In genomic region chr17:78818932-78819331, GRCh38 we compare ENCODE assay signal across 9 cellular contexts. TPM values are rescaled to one million over a fixed set of nuclear protein-coding genes. Genes with fewer than 3 reads are reported as not detected.
DNase-seq lines count a peak whose midpoint lies in the region; ATAC-seq and TF ChIP-seq lines count a peak whose summit lies in the region.
"Had no signal": no experiment of that assay in that cellular context is flagged by ENCODE, and none has a peak within 500 bp of the region (broad histone marks: within the 10 kb centered on the region; RNA-seq: fewer than 3 reads in every experiment).

No MANE protein-coding gene starts in this region.

- CTCF ChIA-PET in activated CD4-positive, alpha-beta memory T cell treated with anti-CD3 and anti-CD28 coated beads for 36 hours (lab: Charles Lee) = interaction anchor here (0.6 to 0.8 kb wide), 2 partner anchors 16 to 933 kb away, joined by 3 read pairs; no protein-coding TSS in a partner anchor
- CTCF ChIA-PET in GM10248 (lab: Yijun Ruan, JAX) = interaction anchor here (1.2 to 2.1 kb wide), 4 partner anchors 9 to 111 kb away, joined by 3 to 8 read pairs (median 4); no protein-coding TSS in a partner anchor

- H3K4me3 ChIP-seq in MM.1S (ENCODE audit: low read length) (no peak overlapping the region), esophagus squamous epithelium (no peak overlapping the region)

- peaks cover 26% of the 10 kb centered on the region for H3K4me1 ChIP-seq in MM.1S (ENCODE audit: low read length)
- peaks cover 0 to 25% (median 0%) of the 10 kb centered on the region in 3 donors for H3K4me1 ChIP-seq in esophagus squamous epithelium

- peak overlapping the region; percentile 7 for H3K4me3 Mint-ChIP-seq in activated CD4-positive, alpha-beta memory T cell treated with anti-CD3 and anti-CD28 coated beads for 36 hours
- no peak overlapping the region for H3K4me3 Mint-ChIP-seq in stimulated activated memory B cell treated with anti-CD40 and anti-IgM and Interleukin-4, amounts not matched to agents 10 μg/mL and 1 μg/mL and 100 μg/mL, for 72 hours

- H2AFZ ChIP-seq in MM.1S (ENCODE audit: low read length) = no peak overlapping the region

- H3K9me3 ChIP-seq in MM.1S (replicated peaks; ENCODE audit: insufficient read depth, low read length) (no peaks in the 10 kb centered on the region), esophagus squamous epithelium (no peaks in the 10 kb centered on the region)
- H3K9me3 ChIP-seq: neutrophil had no signal

- H3K27me3 ChIP-seq in MM.1S (replicated peaks; ENCODE audit: insufficient read depth, low read length) (no peaks in the 10 kb centered on the region), esophagus squamous epithelium (no peaks in the 10 kb centered on the region)
- H3K27me3 ChIP-seq: neutrophil had no signal

- TF ChIP-seq CTCF in MM.1S (IDR thresholded peaks at IDR 0.05; ENCODE audit: low read length) (no peak), esophagus squamous epithelium (IDR thresholded peaks at IDR 0.05) (no peak), GM10248 (IDR thresholded peaks at IDR 0.05; ENCODE audit: control extremely low read depth, extremely low read depth, low read depth, missing control alignments) (no peak)

- H3K27ac ChIP-seq in MM.1S (ENCODE audit: low read length) (peak overlapping the region; percentile 96; the same call in 1 of the 2 replicates), esophagus squamous epithelium (peak overlapping the region in 3 of 4 donors; percentile 60 to 68 (median 68))
- H3K27ac ChIP-seq: neutrophil had no signal

- H3K4me2 ChIP-seq in MM.1S (ENCODE audit: low read depth, low read length) = no peak overlapping the region

- DNase-seq in MM.1S = no peak
- DNase-seq in activated CD4-positive, alpha-beta memory T cell treated with anti-CD3 and anti-CD28 coated beads for 36 hours = peak; percentile 68
- no peak for DNase-seq in esophagus squamous epithelium (lab: John Stamatoyannopoulos, UW)
- no peak for DNase-seq in GM10248 (ENCODE audit: extremely low spot score)
- no peak for DNase-seq in NCI-H2196 treated with DMSO at 0.1 percent for 48 hours (lab: John Stamatoyannopoulos, UW; ENCODE audit: unreplicated experiment)
- DNase-seq: NCI-H1436 treated with DMSO at 0.1 percent for 48 hours had no signal

- peaks cover 29% of the 10 kb centered on the region for H3F3A ChIP-seq in MM.1S (ENCODE audit: insufficient read depth, low read length)

- peaks cover 64% of the 10 kb centered on the region for H3K79me2 ChIP-seq in MM.1S (ENCODE audit: low read length)

- peak in 1 of 4 donors; percentile 39 for TF ChIP-seq POLR2A in esophagus squamous epithelium (IDR thresholded peaks at IDR 0.05)

- peaks cover 58% of the 10 kb centered on the region for H3K4me1 Mint-ChIP-seq in activated CD4-positive, alpha-beta memory T cell treated with anti-CD3 and anti-CD28 coated beads for 36 hours (ENCODE audit: low read depth)
- peaks cover 13% of the 10 kb centered on the region for H3K4me1 Mint-ChIP-seq in stimulated activated memory B cell treated with anti-CD40 and anti-IgM and Interleukin-4, amounts not matched to agents 10 μg/mL and 1 μg/mL and 100 μg/mL, for 72 hours

- H3K9me3 Mint-ChIP-seq in activated CD4-positive, alpha-beta memory T cell treated with anti-CD3 and anti-CD28 coated beads for 36 hours = no peaks in the 10 kb centered on the region
- no peaks in the 10 kb centered on the region for H3K9me3 Mint-ChIP-seq in stimulated activated memory B cell treated with anti-CD40 and anti-IgM and Interleukin-4, amounts not matched to agents 10 μg/mL and 1 μg/mL and 100 μg/mL, for 72 hours

- no peak overlapping the region for H3K9ac ChIP-seq in MM.1S (ENCODE audit: low read length)

- ATAC-seq in stimulated activated memory B cell treated with anti-CD40 and anti-IgM and Interleukin-4, amounts not matched to agents 10 μg/mL and 1 μg/mL and 100 μg/mL, for 72 hours = no peak
- ATAC-seq in HG02981 (IDR thresholded peaks at IDR 0.05; ENCODE audit: unreplicated experiment) = no peak

- peak overlapping the region; percentile 93 for H3K27ac Mint-ChIP-seq in activated CD4-positive, alpha-beta memory T cell treated with anti-CD3 and anti-CD28 coated beads for 36 hours
- H3K27ac Mint-ChIP-seq in stimulated activated memory B cell treated with anti-CD40 and anti-IgM and Interleukin-4, amounts not matched to agents 10 μg/mL and 1 μg/mL and 100 μg/mL, for 72 hours = peak overlapping the region; percentile 43

- H4K20me1 ChIP-seq in MM.1S (ENCODE audit: insufficient read depth, low read length) = no peaks in the 10 kb centered on the region

- H3K9me2 ChIP-seq in MM.1S (replicated peaks; ENCODE audit: insufficient read depth, low read length) = no peaks in the 10 kb centered on the region

- WGBS in esophagus squamous epithelium, 2 donors = 56 to 62% methylated on average over 6 of the region's 6 CpGs

- POLR2A ChIA-PET in activated CD4-positive, alpha-beta memory T cell treated with anti-CD3 and anti-CD28 coated beads for 36 hours (lab: Charles Lee) = interaction anchor here (0.9 to 2.1 kb wide), 5 partner anchors 14 to 71 kb away, joined by 3 to 7 read pairs (median 4); no protein-coding TSS in a partner anchor
- POLR2A ChIA-PET in GM10248 (lab: Yijun Ruan, JAX) = interaction anchor here (0.7 kb wide), 1 partner anchor 8 kb away, joined by 3 read pairs; no protein-coding TSS in a partner anchor

- intact Hi-C loops in activated CD4-positive, alpha-beta memory T cell treated with anti-CD3 and anti-CD28 coated beads for 36 hours (cut with micrococcal nuclease) = no loop called here
- intact Hi-C loops in esophagus squamous epithelium (cut with DNase I) = no loop called here

- no peaks in the 10 kb centered on the region for H3K27me3 Mint-ChIP-seq in activated CD4-positive, alpha-beta memory T cell treated with anti-CD3 and anti-CD28 coated beads for 36 hours
- H3K27me3 Mint-ChIP-seq in stimulated activated memory B cell treated with anti-CD40 and anti-IgM and Interleukin-4, amounts not matched to agents 10 μg/mL and 1 μg/mL and 100 μg/mL, for 72 hours = no peaks in the 10 kb centered on the region

- peaks cover 75% of the 10 kb centered on the region for H3K36me3 Mint-ChIP-seq in activated CD4-positive, alpha-beta memory T cell treated with anti-CD3 and anti-CD28 coated beads for 36 hours
- peaks cover 61% of the 10 kb centered on the region for H3K36me3 Mint-ChIP-seq in stimulated activated memory B cell treated with anti-CD40 and anti-IgM and Interleukin-4, amounts not matched to agents 10 μg/mL and 1 μg/mL and 100 μg/mL, for 72 hours

- peaks cover 33% of the 10 kb centered on the region for H3K36me3 ChIP-seq in MM.1S (replicated peaks; ENCODE audit: insufficient read depth, low read length)
- H3K36me3 ChIP-seq in esophagus squamous epithelium = peaks cover 36 to 100% (median 55%) of the 10 kb centered on the region in 3 donors

RNA-seq across cellular contexts. Expression of gene USP36, which starts 21.7 kb away (rescaled TPM):
- 10 to 100 TPM; 71.2 to 74.3 TPM for total RNA-seq in activated CD4-positive, alpha-beta memory T cell treated with anti-CD3 and anti-CD28 coated beads for 36 hours
- 10 to 100 TPM; 13.2 to 38.9 (median 22.4) TPM for total RNA-seq in esophagus squamous epithelium

RNA-seq across cellular contexts. Expression of gene CYTH1, which starts 36.9 kb away (rescaled TPM):
- 100 to 1,000 TPM; 184 to 204 TPM for total RNA-seq in activated CD4-positive, alpha-beta memory T cell treated with anti-CD3 and anti-CD28 coated beads for 36 hours
- total RNA-seq in esophagus squamous epithelium = 10 to 100 TPM; 42.1 to 86.7 (median 67.5) TPM
